Comparison of ENCODE assay signal across 8 cellular contexts in the genomic region with DNA sequence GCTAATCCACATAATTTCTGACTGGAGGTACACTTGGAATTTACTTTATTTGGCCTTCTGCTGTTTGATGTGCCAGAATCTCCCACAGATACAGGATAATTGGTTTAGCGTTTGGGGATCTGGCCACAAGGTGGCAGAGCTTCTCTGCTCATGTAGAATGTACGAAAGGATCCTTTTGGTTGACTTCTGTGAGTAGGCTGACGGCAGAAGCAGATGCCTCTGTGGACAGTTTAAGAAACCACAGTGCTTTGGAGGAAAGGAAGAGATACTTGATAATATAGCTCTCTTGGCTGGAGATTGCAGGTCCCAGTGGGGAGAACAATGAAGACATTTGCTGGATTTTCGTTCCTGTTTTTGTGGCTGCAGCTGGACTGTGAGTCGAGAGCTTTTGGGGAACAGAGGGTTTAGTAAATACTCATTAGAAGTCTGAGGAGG.
DNase-seq lines count a peak whose midpoint lies in the region; FAIRE-seq and TF ChIP-seq lines count a peak whose summit lies in the region.

No MANE protein-coding gene starts in this region.

- H3K79me2 ChIP-seq in astrocyte (ENCODE audit: insufficient read depth, low read length), result no peaks in the 10 kb centered on the region

- no peaks in the 10 kb centered on the region for H3K27me3 Mint-ChIP-seq in astrocyte (ENCODE audit: low read depth, unreplicated experiment)

- peak; percentile 88 for TF ChIP-seq CTCF in 22Rv1 (IDR thresholded peaks at IDR 0.05)
- peak; percentile 80 for TF ChIP-seq CTCF in GM10248 (IDR thresholded peaks at IDR 0.05; ENCODE audit: control extremely low read depth, extremely low read depth, low read depth, missing control alignments)
- TF ChIP-seq CTCF in astrocyte (IDR thresholded peaks at IDR 0.05; ENCODE audit: insufficient read depth, low read depth, low read length), result peak; percentile 55

- in situ Hi-C loops in KBM-7 (cut with MboI; ENCODE audit: low pct_unique_long_range_greater_than_20kb, low sequenced_read_pairs), result no loop called here

- H3K36me3 Mint-ChIP-seq in astrocyte (ENCODE audit: low read depth, unreplicated experiment), result no peaks in the 10 kb centered on the region

- no peaks in the 10 kb centered on the region for H3K36me3 ChIP-seq in astrocyte (ENCODE audit: insufficient read depth, low read length)

- H3K27ac ChIP-seq in 22Rv1 (no peak overlapping the region), astrocyte (ENCODE audit: low read depth, low read length) (no peak overlapping the region)

- CTCF ChIA-PET in GM10248 (lab: Yijun Ruan, JAX), result interaction anchor here (0.9 to 1.8 kb wide), 6 partner anchors 10 to 104 kb away, joined by 3 to 6 read pairs (median 4); no protein-coding TSS in a partner anchor

- H3K4me1 Mint-ChIP-seq in astrocyte (ENCODE audit: low read depth, unreplicated experiment), result peaks cover 9% of the 10 kb centered on the region

- H3K4me2 ChIP-seq in astrocyte (ENCODE audit: low read length), result no peak overlapping the region

- no peak overlapping the region for H3K4me3 Mint-ChIP-seq in astrocyte (ENCODE audit: unreplicated experiment)

- H3K4me1 ChIP-seq in astrocyte (ENCODE audit: insufficient read depth, low read length), result no peaks in the 10 kb centered on the region

- no peak overlapping the region for H3K27ac Mint-ChIP-seq in astrocyte (ENCODE audit: unreplicated experiment)

- peak overlapping the region; percentile 49 for H2AFZ ChIP-seq in astrocyte (ENCODE audit: low read depth, low read length)

- H4K20me1 ChIP-seq in astrocyte (ENCODE audit: insufficient read depth, low read length), result no peaks in the 10 kb centered on the region

- DNase-seq in GM10248 (ENCODE audit: extremely low spot score) (peak; percentile 25), KBM-7 (peak; percentile 54), SKM-1 (lab: John Stamatoyannopoulos, UW; ENCODE audit: unreplicated experiment) (peak; percentile 13), astrocyte (ENCODE audit: low read depth) (no peak), inferior parietal cortex (ENCODE audit: extremely low spot score) (peak; percentile 74), HPDE6-E6E7 (ENCODE audit: extremely low spot score) (no peak)
- DNase-seq in stimulated activated CD4-positive, alpha-beta T cell treated with anti-CD3 and anti-CD28 coated beads, Interleukin-4, amount 100 ng/mL, for 4 hours, result peak; percentile 35 to 42

- no peaks in the 10 kb centered on the region for H3K9me3 Mint-ChIP-seq in astrocyte (ENCODE audit: unreplicated experiment)

- POLR2A ChIA-PET in GM10248 (lab: Yijun Ruan, JAX), result no interaction called here

- FAIRE-seq in astrocyte (lab: Jason Lieb, UNC), result no peak

- peaks cover 3% of the 10 kb centered on the region for H3K27me3 ChIP-seq in astrocyte (ENCODE audit: insufficient read depth, low read length)

- no peak overlapping the region for H3K9ac ChIP-seq in astrocyte (ENCODE audit: low read length)

- H3K4me3 ChIP-seq in astrocyte (ENCODE audit: insufficient read depth, low read depth, low read length), result no peak overlapping the region

- no peaks in the 10 kb centered on the region for H3K9me3 ChIP-seq in astrocyte (ENCODE audit: insufficient read depth, low read depth, low read length)

Comparison
In these comparisons a context has a peak if more than half of its experiments do, and no peak if none do; other contexts are left out.
1. DNase-seq: peak in GM10248 (single experiment), KBM-7 (single experiment), SKM-1 (single experiment), inferior parietal cortex (single experiment) and stimulated activated CD4-positive, alpha-beta T cell treated with anti-CD3 and anti-CD28 coated beads, Interleukin-4, amount 100 ng/mL, for 4 hours (2 of 2); none in astrocyte (single experiment) and HPDE6-E6E7 (single experiment).
2. Peak in every context shown above with its lines, with median percentiles within 50 percentile points of each other: CTCF ChIP-seq.